24 cellular contexts compared by ENCODE assay signal in genomic region chr7:152664636-152665035, GRCh38. TPM values are rescaled to one million over a fixed set of nuclear protein-coding genes. Genes with fewer than 3 reads are reported as not detected.
A peak's percentile ranks its signal among the peaks of the same experiment; 100 is the strongest.
DNase-seq lines count a peak whose midpoint lies in the region; ATAC-seq and TF ChIP-seq lines count a peak whose summit lies in the region.
"Had no signal": no experiment of that assay in that cellular context is flagged by ENCODE, and none has a peak within 500 bp of the region (broad histone marks: within the 10 kb centered on the region; RNA-seq: fewer than 3 reads in every experiment).

No MANE protein-coding gene starts in this region.

- no peak overlapping the region for H3K4me2 ChIP-seq in neuronal stem cell (ENCODE audit: insufficient read depth, low read length, poor library complexity, severe bottlenecking)

- H2AFZ ChIP-seq in neuronal stem cell (ENCODE audit: low read length) = no peak overlapping the region
- H2AFZ ChIP-seq: GM23248 had no signal

- H3K79me1 ChIP-seq in neuronal stem cell (ENCODE audit: low read depth, low read length) = peaks cover 10% of the 10 kb centered on the region

- no peak overlapping the region for H2BK120ac ChIP-seq in neuronal stem cell (ENCODE audit: low read depth, low read length)

- H3K4ac ChIP-seq in neuronal stem cell (ENCODE audit: low read length) = no peak overlapping the region

- peak overlapping the region; percentile 34 for H3K23ac ChIP-seq in neuronal stem cell (ENCODE audit: low read depth, low read length, poor library complexity)

- H3K27me3 ChIP-seq in neuronal stem cell (ENCODE audit: control insufficient read depth in 3 of 3, insufficient read depth in 3 of 3, low read depth in 1 of 3, low read length in 3 of 3) (no peaks in the 10 kb centered on the region), dorsolateral prefrontal cortex (no peaks in the 10 kb centered on the region)
- H3K27me3 ChIP-seq: brain microvascular endothelial cell, SJCRH30 had no signal

- H3K4me3 ChIP-seq in neuronal stem cell (ENCODE audit: low read length in 2 of 2) (no peak overlapping the region), dorsolateral prefrontal cortex (no peak overlapping the region)
- H3K4me3 ChIP-seq: GM12878, GM23248, SJCRH30 had no signal

- peaks cover 0 to 5% of the 10 kb centered on the region in 2 donors for H3K9me3 ChIP-seq in neuronal stem cell (replicated peaks in 1 of 2; ENCODE audit: control insufficient read depth in 2 of 2, insufficient read depth in 1 of 2, low read depth in 1 of 2, low read length in 2 of 2)
- H3K9me3 ChIP-seq: SJCRH30 had no signal

- H2BK5ac ChIP-seq in neuronal stem cell (ENCODE audit: low read length) = no peak overlapping the region

- H2BK15ac ChIP-seq in neuronal stem cell (ENCODE audit: low read length) = no peak overlapping the region

- no peak overlapping the region for H2BK12ac ChIP-seq in neuronal stem cell (ENCODE audit: low read length)

- no peak overlapping the region for H3K9ac ChIP-seq in neuronal stem cell (ENCODE audit: low read depth, low read length, poor library complexity)
- H3K9ac ChIP-seq: GM23248 had no signal

- WGBS in neuronal stem cell (ENCODE audit: extremely low coverage in 2 of 2, insufficient read length in 2 of 2, insufficient replicate concordance in 1 of 2), 2 donors = no CpG with 5 or more reads among the region's 4 CpGs

- no peak overlapping the region for H3K14ac ChIP-seq in neuronal stem cell (ENCODE audit: low read length)

- H3K18ac ChIP-seq in neuronal stem cell (ENCODE audit: low read length) = peak overlapping the region; percentile 33

- TF ChIP-seq CTCF in dorsolateral prefrontal cortex (IDR thresholded peaks at IDR 0.05 in 54 of 56, conservative IDR thresholded peaks at IDR 0.05 in 2 of 56; ENCODE audit: low read depth in 1 of 56, partially characterized antibody in 56 of 56) = no peak

- DNase-seq in HT-29 (ENCODE audit: low spot score) = peak; percentile 38
- peak; percentile 4 for DNase-seq in brain pericyte (ENCODE audit: low read depth, low spot score)
- peak; percentile 51 for DNase-seq in glomerular endothelial cell (ENCODE audit: extremely low read depth, low read depth, low spot score)
- DNase-seq in neuronal stem cell (ENCODE audit: low spot score) = no peak
- no peak for DNase-seq in dorsolateral prefrontal cortex
- no peak for DNase-seq in mucosa of gallbladder (ENCODE audit: low spot score)
- DNase-seq: activated CD4-positive, alpha-beta T cell treated with anti-CD3 and anti-CD28 coated beads, Interleukin-2, amount 50 U/mL, for 1 hour; activated CD8-positive, alpha-beta memory T cell treated with anti-CD3 and anti-CD28 coated beads, Interleukin-2, amount 50 U/mL, for 4 hours; activated naive CD8-positive, alpha-beta T cell treated with anti-CD3 and anti-CD28 coated beads, Interleukin-2, amount 50 U/mL, for 24 hours; brain microvascular endothelial cell; CD4-positive, alpha-beta T cell; DMS53; GM23248; IMR-90; MM.1S; naive B cell; NCI-H774; OCI-M1; SJCRH30; T-helper 2 cell had no signal

- intact Hi-C loops in dorsolateral prefrontal cortex (cut with DNase I) = no loop called here

- peaks cover 14 to 85% of the 10 kb centered on the region in 2 donors for H3K36me3 ChIP-seq in neuronal stem cell (replicated peaks in 1 of 2; ENCODE audit: control insufficient read depth in 2 of 2, insufficient read depth in 2 of 2, low read length in 2 of 2)
- H3K36me3 ChIP-seq: brain microvascular endothelial cell had no signal

- no peaks in the 10 kb centered on the region for H3K4me1 ChIP-seq in neuronal stem cell (ENCODE audit: control insufficient read depth in 2 of 2, insufficient read depth in 1 of 2, low read depth in 1 of 2, low read length in 2 of 2)
- H3K4me1 ChIP-seq: SJCRH30 had no signal

- H2AK5ac ChIP-seq in neuronal stem cell (ENCODE audit: low read depth, low read length) = no peak overlapping the region

- H4K91ac ChIP-seq in neuronal stem cell (ENCODE audit: low read depth, low read length, poor library complexity) = no peak overlapping the region

- no peak overlapping the region for H3K27ac ChIP-seq in neuronal stem cell (replicated peaks; ENCODE audit: low read length)
- H3K27ac ChIP-seq in dorsolateral prefrontal cortex = no peak overlapping the region
- H3K27ac ChIP-seq: brain microvascular endothelial cell, GM23248, SJCRH30, VCaP had no signal

- H4K8ac ChIP-seq in neuronal stem cell (ENCODE audit: low read depth, low read length) = no peak overlapping the region

- no peak for ATAC-seq in HG03196 (IDR thresholded peaks at IDR 0.05; ENCODE audit: unreplicated experiment)
- ATAC-seq: activated naive CD8-positive, alpha-beta T cell treated with anti-CD3 and anti-CD28 coated beads, Interleukin-2, amount 50 U/mL, for 24 hours; esophagus mucosa; GM12878 had no signal

RNA-seq across cellular contexts. Expression of gene XRCC2, which starts 11.3 kb away (rescaled TPM):
- total RNA-seq in HT-29 (2014; rRNA removed; shearing (Covaris generic)) = 9.1 and 10.4 TPM in 2 replicates
- total RNA-seq in glomerular endothelial cell (1.9 and 4.6 TPM in 2 replicates), dorsolateral prefrontal cortex (1 to 10 TPM in 119 of 120 experiments, under 1 TPM in 1; 0.59 to 3.6 (median 1.8) TPM), mucosa of gallbladder (0.69 TPM)
- polyA plus RNA-seq in neuronal stem cell (2013, experiment 1 of 2) = 17.8 TPM
- polyA plus RNA-seq in neuronal stem cell (2013, experiment 2 of 2) = 18.0 TPM

Comparison
In these comparisons a context has a peak if more than half of its experiments do, and no peak if none do; other contexts are left out.
1. DNase-seq: peak in HT-29 (single experiment), brain pericyte (single experiment) and glomerular endothelial cell (single experiment); none in neuronal stem cell (single experiment), dorsolateral prefrontal cortex (0 of 10) and mucosa of gallbladder (single experiment).